19 cellular contexts compared by ENCODE assay signal in the genomic region with DNA sequence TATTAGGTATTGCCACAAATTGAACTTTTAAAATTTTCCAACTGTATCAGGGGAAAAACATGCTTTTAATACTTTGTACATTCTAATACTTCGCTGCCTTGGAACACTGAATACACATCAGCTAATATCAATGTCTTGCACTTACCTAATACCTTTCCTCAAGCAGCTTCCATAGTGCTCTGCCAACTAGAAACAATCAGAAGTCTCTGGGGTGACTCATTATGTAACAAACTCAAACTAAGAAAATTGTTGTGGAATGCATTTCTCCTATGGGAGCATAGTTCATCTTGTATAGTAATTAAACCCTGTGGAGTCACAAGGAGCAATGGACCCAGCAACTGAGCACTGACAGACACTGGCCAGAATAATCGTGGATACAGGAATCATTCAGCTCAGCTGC.
"Had no signal": no experiment of that assay in that cellular context is flagged by ENCODE, and none has a peak within 500 bp of the region (broad histone marks: within the 10 kb centered on the region; RNA-seq: fewer than 3 reads in every experiment).

No MANE protein-coding gene starts in this region.

- H3K4me3 ChIP-seq: lung, upper lobe of right lung had no signal

- H3K36me3 ChIP-seq: upper lobe of right lung, WERI-Rb-1 had no signal

- H3K27me3 ChIP-seq: upper lobe of right lung had no signal

- H3K27ac ChIP-seq: upper lobe of right lung had no signal

- DNase-seq: activated CD4-positive, alpha-beta T cell treated with anti-CD3 and anti-CD28 coated beads for 36 hours; activated CD8-positive, alpha-beta memory T cell treated with anti-CD3 and anti-CD28 coated beads, Interleukin-2, amount 50 U/mL, for 4 hours; activated CD8-positive, alpha-beta T cell treated with anti-CD3 and anti-CD28 coated beads for 36 hours; activated gamma-delta T cell treated with Interleukin-2 at 50 U/mL for 16 hours; activated naive CD8-positive, alpha-beta T cell treated with anti-CD3 and anti-CD28 coated beads for 36 hours; activated T-cell treated with anti-CD3 and anti-CD28 coated beads, Interleukin-2, amount 50 U/mL, for 72 hours; anterior cingulate cortex; effector memory CD8-positive, alpha-beta T cell; erythroblast; left colon; natural killer cell; nucleus accumbens; stimulated activated CD4-positive, alpha-beta T cell treated with anti-CD3 and anti-CD28 coated beads, Interleukin-2, amount 100 ng/mL, for 48 hours; stimulated activated naive CD4-positive, alpha-beta T cell treated with Interleukin-2 at 50 U/mL for 16 hours; T-cell; T1000; upper lobe of right lung; WERI-Rb-1 had no signal

- H3K9me3 ChIP-seq: upper lobe of right lung had no signal

- H3K4me1 ChIP-seq: upper lobe of right lung had no signal
